In the genomic region with DNA sequence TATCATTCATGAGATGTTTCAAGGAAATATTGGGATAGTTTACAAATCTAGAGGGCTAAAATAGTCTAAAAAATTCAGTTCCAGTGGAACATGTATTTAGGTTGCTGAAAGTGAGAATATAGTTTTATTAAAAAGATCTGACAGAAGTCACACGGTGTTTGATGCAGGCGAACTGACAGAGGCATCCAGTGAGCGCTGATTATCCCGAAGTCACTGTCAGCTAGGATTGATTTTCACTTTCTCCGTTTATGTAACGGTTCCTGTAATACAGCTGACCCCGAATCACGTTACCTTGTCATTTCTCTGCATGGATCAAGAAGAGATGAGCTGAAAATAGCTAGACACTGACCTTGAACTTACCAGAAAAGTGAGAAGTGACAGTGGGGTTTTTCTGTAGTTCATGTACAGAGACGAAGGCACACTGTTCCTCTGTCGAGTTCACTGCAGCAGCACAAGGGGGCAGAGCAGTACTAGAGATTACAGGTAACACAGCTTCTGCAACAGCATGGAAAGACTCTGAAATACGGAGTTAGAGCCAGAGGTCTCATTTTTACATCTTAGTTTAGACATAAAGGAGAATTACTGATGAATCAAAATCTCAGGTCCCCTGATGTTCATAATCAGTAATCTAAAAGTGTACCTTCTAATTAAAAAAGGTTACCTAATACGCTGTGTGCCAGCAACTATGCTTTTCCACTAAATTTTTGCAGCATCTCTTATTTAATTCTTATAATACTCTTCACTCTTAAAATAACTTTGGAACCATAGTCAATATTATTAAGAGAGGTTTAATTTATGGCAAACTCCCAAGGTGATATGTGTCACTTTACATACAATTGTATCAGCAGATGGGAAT, we compare ENCODE assay signal across 8 cellular contexts. TPM values are rescaled to one million over a fixed set of nuclear protein-coding genes. Genes with fewer than 3 reads are reported as not detected.
DNase-seq lines count a peak whose midpoint lies in the region; ATAC-seq lines count a peak whose summit lies in the region.

No MANE protein-coding gene starts in this region.

- H3K9me3 Mint-ChIP-seq in activated T-cell treated with anti-CD3 and anti-CD28 coated beads, Interleukin-2, amount 50 U/mL, for 4 hours = no peaks in the 10 kb centered on the region

- no peak overlapping the region for H3K4me3 Mint-ChIP-seq in activated T-cell treated with anti-CD3 and anti-CD28 coated beads, Interleukin-2, amount 50 U/mL, for 4 hours

- ATAC-seq in GM18873 (IDR thresholded peaks at IDR 0.05; ENCODE audit: low FRiP score, unreplicated experiment) (peak; percentile 83), HG03108 (IDR thresholded peaks at IDR 0.05; ENCODE audit: unreplicated experiment) (peak; percentile 68)
- ATAC-seq in activated T-cell treated with anti-CD3 and anti-CD28 coated beads, Interleukin-2, amount 50 U/mL, for 4 hours = peak; percentile 92 to 95

- peaks cover 79% of the 10 kb centered on the region for H3K4me1 Mint-ChIP-seq in activated T-cell treated with anti-CD3 and anti-CD28 coated beads, Interleukin-2, amount 50 U/mL, for 4 hours (ENCODE audit: low read depth)

- H3K27me3 Mint-ChIP-seq in activated T-cell treated with anti-CD3 and anti-CD28 coated beads, Interleukin-2, amount 50 U/mL, for 4 hours (ENCODE audit: low read depth) = no peaks in the 10 kb centered on the region

- DNase-seq in CD1c-positive myeloid dendritic cell (ENCODE audit: extremely low spot score) = peak; percentile 42
- peak; percentile 65 for DNase-seq in NCI-H748 treated with DMSO at 0.1 percent for 48 hours (lab: John Stamatoyannopoulos, UW)
- peak; percentile 59 for DNase-seq in activated T-cell treated with anti-CD3 and anti-CD28 coated beads, Interleukin-2, amount 50 U/mL, for 4 hours
- DNase-seq in fibroblast of peridontal ligament (ENCODE audit: extremely low read depth) = peak; percentile 63
- peak in 9 of 10 donors; percentile 13 to 92 (median 49) for DNase-seq in posterior cingulate gyrus
- no peak for DNase-seq in NOMO-1 (lab: John Stamatoyannopoulos, UW; ENCODE audit: unreplicated experiment in 2 of 2)

- intact Hi-C loops in posterior cingulate gyrus (cut with DNase I) = no loop called here

- H3K36me3 Mint-ChIP-seq in activated T-cell treated with anti-CD3 and anti-CD28 coated beads, Interleukin-2, amount 50 U/mL, for 4 hours (ENCODE audit: insufficient read depth) = peaks cover 23% of the 10 kb centered on the region

RNA-seq across cellular contexts. Expression of gene ARHGAP15, which starts 33.0 kb away (rescaled TPM):
- 10 to 100 TPM; 16.3 to 26.5 (median 25.6) TPM for total RNA-seq in activated T-cell treated with anti-CD3 and anti-CD28 coated beads, Interleukin-2, amount 50 U/mL, for 4 hours

Comparison
In these comparisons a context has a peak if more than half of its experiments do, and no peak if none do; other contexts are left out.
1. DNase-seq: peak in CD1c-positive myeloid dendritic cell (single experiment), NCI-H748 treated with DMSO at 0.1 percent for 48 hours (single experiment), activated T-cell treated with anti-CD3 and anti-CD28 coated beads, Interleukin-2, amount 50 U/mL, for 4 hours (single experiment), fibroblast of peridontal ligament (single experiment) and posterior cingulate gyrus (9 of 10); none in NOMO-1 (0 of 2).
2. Peak in every context shown above with its lines, with median percentiles within 50 percentile points of each other: ATAC-seq.